ENCODE assay signal across 12 cellular contexts in genomic region chr4:145828802-145829485, GRCh38.
DNase-seq lines count a peak whose midpoint lies in the region; ATAC-seq and TF ChIP-seq lines count a peak whose summit lies in the region.
"Had no signal": no experiment of that assay in that cellular context is flagged by ENCODE, and none has a peak within 500 bp of the region (broad histone marks: within the 10 kb centered on the region; RNA-seq: fewer than 3 reads in every experiment).

No MANE protein-coding gene starts in this region.

- H3K4me3 Mint-ChIP-seq in dendritic cell treated with granulocyte-macrophage colony-stimulating factor and Interleukin-4, amounts not matched to agents 40 ng/mL and 50 ng/mL, for 4 days: no peak overlapping the region

- no peaks in the 10 kb centered on the region for H3K36me3 Mint-ChIP-seq in dendritic cell treated with granulocyte-macrophage colony-stimulating factor and Interleukin-4, amounts not matched to agents 40 ng/mL and 50 ng/mL, for 4 days (ENCODE audit: low read depth)

- DNase-seq in kidney glomerular epithelial cell (lab: John Stamatoyannopoulos, UW): no peak
- DNase-seq in upper lobe of right lung: no peak
- no peak for DNase-seq in KG1 (lab: John Stamatoyannopoulos, UW)
- DNase-seq in DMS79 treated with DMSO at 0.1 percent for 48 hours (lab: John Stamatoyannopoulos, UW): no peak
- DNase-seq: brain microvascular endothelial cell, posterior cingulate gyrus, T-helper 9 cell had no signal

- no peaks in the 10 kb centered on the region for H3K4me1 ChIP-seq in upper lobe of right lung

- intact Hi-C loops in dendritic cell treated with granulocyte-macrophage colony-stimulating factor and Interleukin-4, amounts not matched to agents 40 ng/mL and 50 ng/mL, for 4 days (cut with micrococcal nuclease): loop anchor here (10.0 kb wide), 1 partner anchor 106 kb away; the partner anchor contains the start of gene ZNF827
- intact Hi-C loops in upper lobe of right lung (cut with DNase I): no loop called here

- peak overlapping the region; percentile 16 for H3K27ac Mint-ChIP-seq in dendritic cell treated with granulocyte-macrophage colony-stimulating factor and Interleukin-4, amounts not matched to agents 40 ng/mL and 50 ng/mL, for 4 days

- H3K4me1 Mint-ChIP-seq in dendritic cell treated with granulocyte-macrophage colony-stimulating factor and Interleukin-4, amounts not matched to agents 40 ng/mL and 50 ng/mL, for 4 days (ENCODE audit: low read depth): peaks cover 15% of the 10 kb centered on the region

- H3K9me3 Mint-ChIP-seq in dendritic cell treated with granulocyte-macrophage colony-stimulating factor and Interleukin-4, amounts not matched to agents 40 ng/mL and 50 ng/mL, for 4 days: no peaks in the 10 kb centered on the region

- no peaks in the 10 kb centered on the region for H3K36me3 ChIP-seq in upper lobe of right lung
- H3K36me3 ChIP-seq: brain microvascular endothelial cell had no signal

- H3K4me3 ChIP-seq in upper lobe of right lung: no peak overlapping the region
- H3K4me3 ChIP-seq: hepatocyte had no signal

- H3K27me3 ChIP-seq in upper lobe of right lung: no peaks in the 10 kb centered on the region
- H3K27me3 ChIP-seq: brain microvascular endothelial cell, hepatocyte had no signal

- peak; percentile 64 for ATAC-seq in GM18861 (IDR thresholded peaks at IDR 0.05; ENCODE audit: unreplicated experiment)
- peak; percentile 76 for ATAC-seq in GM21515 (IDR thresholded peaks at IDR 0.05; ENCODE audit: unreplicated experiment)
- peak; percentile 83 for ATAC-seq in HG03280 (IDR thresholded peaks at IDR 0.05; ENCODE audit: unreplicated experiment)
- ATAC-seq in upper lobe of right lung: no peak

- no peaks in the 10 kb centered on the region for H3K27me3 Mint-ChIP-seq in dendritic cell treated with granulocyte-macrophage colony-stimulating factor and Interleukin-4, amounts not matched to agents 40 ng/mL and 50 ng/mL, for 4 days

- no peak for TF ChIP-seq CTCF in upper lobe of right lung (IDR thresholded peaks at IDR 0.05)

- H3K9me3 ChIP-seq in upper lobe of right lung: no peaks in the 10 kb centered on the region

- no peak overlapping the region for H3K27ac ChIP-seq in upper lobe of right lung
- H3K27ac ChIP-seq: brain microvascular endothelial cell, hepatocyte had no signal
